Comparison of ENCODE assay signal across 12 cellular contexts in the genomic region with DNA sequence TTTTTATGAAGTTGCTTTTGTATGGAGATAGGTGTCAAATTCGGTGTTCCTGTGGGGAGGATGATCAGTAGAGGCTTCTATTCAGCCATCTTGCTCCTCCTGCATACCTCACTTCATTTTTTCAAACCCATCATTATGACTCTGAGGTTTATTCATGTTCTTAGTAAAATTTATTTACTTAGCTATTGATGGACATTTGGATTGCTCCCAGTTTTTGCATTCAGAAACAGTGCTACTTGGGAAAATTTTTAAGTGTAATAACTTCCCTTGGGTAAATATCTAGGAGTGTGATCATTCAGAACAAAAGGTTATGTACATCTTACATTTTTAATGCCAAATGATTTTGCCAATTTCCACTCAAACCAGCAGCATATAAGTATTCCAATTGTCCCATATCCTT.
"Had no signal": no experiment of that assay in that cellular context is flagged by ENCODE, and none has a peak within 500 bp of the region (broad histone marks: within the 10 kb centered on the region; RNA-seq: fewer than 3 reads in every experiment).

No MANE protein-coding gene starts in this region.

- FAIRE-seq: endometrium, frontal cortex, pancreas had no signal

- H3K9me3 ChIP-seq: pancreas, thoracic aorta, uterus had no signal

- H3K27me3 ChIP-seq: pancreas, uterus had no signal

- H3K4me3 ChIP-seq: pancreas, thoracic aorta, uterus had no signal

- H3K27ac Mint-ChIP-seq: activated CD4-positive, alpha-beta memory T cell treated with anti-CD3 and anti-CD28 coated beads for 36 hours; activated naive CD8-positive, alpha-beta T cell treated with anti-CD3 and anti-CD28 coated beads for 36 hours; stimulated activated naive CD8-positive, alpha-beta T cell treated with anti-CD3 and anti-CD28 coated beads, Interleukin-15, Interleukin-2, amounts not matched to agents 100 ng/mL and 50 ng/mL, for 24 hours had no signal

- H3K27me3 Mint-ChIP-seq: activated CD4-positive, alpha-beta memory T cell treated with anti-CD3 and anti-CD28 coated beads for 36 hours; activated naive CD8-positive, alpha-beta T cell treated with anti-CD3 and anti-CD28 coated beads for 36 hours; stimulated activated naive CD8-positive, alpha-beta T cell treated with anti-CD3 and anti-CD28 coated beads, Interleukin-15, Interleukin-2, amounts not matched to agents 100 ng/mL and 50 ng/mL, for 24 hours had no signal

- H3K9me3 Mint-ChIP-seq: activated CD4-positive, alpha-beta memory T cell treated with anti-CD3 and anti-CD28 coated beads for 36 hours; activated naive CD8-positive, alpha-beta T cell treated with anti-CD3 and anti-CD28 coated beads for 36 hours; stimulated activated naive CD8-positive, alpha-beta T cell treated with anti-CD3 and anti-CD28 coated beads, Interleukin-15, Interleukin-2, amounts not matched to agents 100 ng/mL and 50 ng/mL, for 24 hours had no signal

- H3K4me1 Mint-ChIP-seq: activated naive CD8-positive, alpha-beta T cell treated with anti-CD3 and anti-CD28 coated beads for 36 hours had no signal

- H3K4me1 ChIP-seq: pancreas, uterus had no signal

- H3K4me3 Mint-ChIP-seq: activated CD4-positive, alpha-beta memory T cell treated with anti-CD3 and anti-CD28 coated beads for 36 hours; activated naive CD8-positive, alpha-beta T cell treated with anti-CD3 and anti-CD28 coated beads for 36 hours; stimulated activated naive CD8-positive, alpha-beta T cell treated with anti-CD3 and anti-CD28 coated beads, Interleukin-15, Interleukin-2, amounts not matched to agents 100 ng/mL and 50 ng/mL, for 24 hours had no signal

- DNase-seq: activated gamma-delta T cell treated with Interleukin-2 at 50 U/mL for 16 hours; kidney glomerular epithelial cell; midbrain; stimulated activated CD4-positive, alpha-beta T cell treated with anti-CD3 and anti-CD28 coated beads, Interleukin-4, amount 100 ng/mL, for 1 hour; uterus had no signal

- H3K36me3 ChIP-seq: pancreas, uterus had no signal

- H3K27ac ChIP-seq: pancreas, thoracic aorta, uterus had no signal
